In genomic region chr2:241857572-241858121, GRCh38 we compare ENCODE assay signal across 12 cellular contexts. TPM values are rescaled to one million over a fixed set of nuclear protein-coding genes. Genes with fewer than 3 reads are reported as not detected.
A peak's percentile ranks its signal among the peaks of the same experiment; 100 is the strongest.
DNase-seq lines count a peak whose midpoint lies in the region; ATAC-seq and TF ChIP-seq lines count a peak whose summit lies in the region.
"Had no signal": no experiment of that assay in that cellular context is flagged by ENCODE, and none has a peak within 500 bp of the region (broad histone marks: within the 10 kb centered on the region; RNA-seq: fewer than 3 reads in every experiment).

No MANE protein-coding gene starts in this region.

- intact Hi-C loops in Right ventricle myocardium inferior (cut with DNase I) = no loop called here
- intact Hi-C loops in heart right ventricle (cut with DNase I) = loop anchor here in 1 of 10 donors (10.0 kb wide), 1 partner anchor 123 kb away; the partner anchor contains the start of gene D2HGDH
- intact Hi-C loops in right cardiac atrium (cut with DNase I) = no loop called here

- ATAC-seq in Right ventricle myocardium inferior (no peak), heart right ventricle (no peak), T-helper 17 cell (no peak), right cardiac atrium (no peak), upper lobe of left lung (ENCODE audit: low FRiP score in 2 of 2) (no peak), GM21515 (IDR thresholded peaks at IDR 0.05; ENCODE audit: unreplicated experiment) (no peak)

- peak overlapping the region; percentile 91 for H3K4me3 Mint-ChIP-seq in T-helper 17 cell

- TF ChIP-seq CTCF in heart right ventricle (IDR thresholded peaks at IDR 0.05) (no peak), upper lobe of left lung (IDR thresholded peaks at IDR 0.05) (no peak)

- peaks cover 11% of the 10 kb centered on the region for H3K36me3 Mint-ChIP-seq in T-helper 17 cell (ENCODE audit: low read depth)

- H3K27ac Mint-ChIP-seq in T-helper 17 cell = peak overlapping the region; percentile 94

- peaks cover 0 to 8% (median 6%) of the 10 kb centered on the region in 7 donors for H3K27me3 ChIP-seq in heart right ventricle
- no peaks in the 10 kb centered on the region for H3K27me3 ChIP-seq in right cardiac atrium (ENCODE audit: control insufficient read depth, insufficient read depth)
- H3K27me3 ChIP-seq in upper lobe of left lung = no peaks in the 10 kb centered on the region

- H3K27ac ChIP-seq in heart right ventricle (peak overlapping the region in 5 of 10 donors; percentile 86 to 98 (median 95)), right cardiac atrium (ENCODE audit: low read length) (no peak overlapping the region), upper lobe of left lung (peak overlapping the region in 1 of 4 donors; percentile 37)
- H3K27ac ChIP-seq: HL-60 had no signal

- whole genome bisulfite sequencing in heart right ventricle, 2 donors = 83 to 87% methylated on average over 18 of the region's 18 CpGs
- WGBS in right cardiac atrium = 85% methylated on average over 18 of the region's 18 CpGs
- WGBS in upper lobe of left lung, 2 donors = 74 to 85% methylated on average over 8 to 15 of the region's 18 CpGs

- no peak for TF ChIP-seq EP300 in upper lobe of left lung (IDR thresholded peaks at IDR 0.05)

- H3K4me3 ChIP-seq in heart right ventricle (peak overlapping the region in 1 of 10 donors; percentile 47), right cardiac atrium (ENCODE audit: low read length) (no peak overlapping the region), upper lobe of left lung (peak overlapping the region in 3 of 4 donors; percentile 23 to 33 (median 30))

- H3K9me3 ChIP-seq in heart right ventricle (no peaks in the 10 kb centered on the region), T-helper 17 cell (ENCODE audit: control insufficient read depth, low read length, poor library complexity, severe bottlenecking) (no peaks in the 10 kb centered on the region), right cardiac atrium (ENCODE audit: control insufficient read depth, low read length) (no peaks in the 10 kb centered on the region), upper lobe of left lung (no peaks in the 10 kb centered on the region)

- TF ChIP-seq POLR2A in upper lobe of left lung (IDR thresholded peaks at IDR 0.05) = no peak

- peaks cover 27 to 45% (median 36%) of the 10 kb centered on the region in 9 donors for H3K4me1 ChIP-seq in heart right ventricle
- peaks cover 4% of the 10 kb centered on the region for H3K4me1 ChIP-seq in right cardiac atrium (ENCODE audit: control insufficient read depth, insufficient read depth, low read length)
- peaks cover 0 to 14% (median 10%) of the 10 kb centered on the region in 4 donors for H3K4me1 ChIP-seq in upper lobe of left lung

- no peaks in the 10 kb centered on the region for H3K36me3 ChIP-seq in heart right ventricle
- no peaks in the 10 kb centered on the region for H3K36me3 ChIP-seq in upper lobe of left lung

- peak; percentile 59 for DNase-seq in Right ventricle myocardium inferior (ENCODE audit: missing footprints)
- no peak for DNase-seq in heart right ventricle
- DNase-seq in T-helper 17 cell = no peak
- peak; percentile 15 to 56 (median 51) for DNase-seq in right cardiac atrium
- DNase-seq in upper lobe of left lung = peak in 1 of 2 donors; percentile 75
- DNase-seq in NCI-H510A (lab: John Stamatoyannopoulos, UW) = no peak
- no peak for DNase-seq in Kasumi-1 (lab: John Stamatoyannopoulos, UW)
- DNase-seq: AML-193, HCEC 1CT, NCI-H2081 treated with DMSO at 0.1 percent for 48 hours had no signal

- H3K27me3 Mint-ChIP-seq in T-helper 17 cell = peaks cover 8% of the 10 kb centered on the region

- H3K4me1 Mint-ChIP-seq in T-helper 17 cell = peaks cover 28% of the 10 kb centered on the region

RNA-seq across cellular contexts. Expression of gene PDCD1, which starts 1.0 kb away (rescaled TPM):
- 1.2 TPM for total RNA-seq in Right ventricle myocardium inferior
- 10 to 100 TPM in 1 of 10 donors, 1 to 10 TPM in 9; 1.3 to 14.2 (median 2.8) TPM for total RNA-seq in heart right ventricle
- polyA plus RNA-seq in heart right ventricle = 1 to 10 TPM; 6.4 to 7.1 TPM
- total RNA-seq in T-helper 17 cell = 10 to 100 TPM in 1 of 2 donors, 1 to 10 TPM in 1; 8.1 to 10.4 TPM
- 1 to 10 TPM; 5.2 to 6.8 (median 5.4) TPM for total RNA-seq in right cardiac atrium
- polyA plus RNA-seq in right cardiac atrium = 7.4 TPM
- 1 to 10 TPM in 2 of 6 donors, under 1 TPM in 3, not detected in 1; 0.49 to 4.2 (median 0.91) TPM for total RNA-seq in upper lobe of left lung

RNA-seq across cellular contexts. Expression of gene RTP5, which starts 11.9 kb away (rescaled TPM):
- total RNA-seq in Right ventricle myocardium inferior = not detected
- total RNA-seq in heart right ventricle = not detected
- polyA plus RNA-seq in heart right ventricle = under 1 TPM in 1 of 2 donors, not detected in 1; 0.15 TPM
- under 1 TPM in 1 of 2 donors, not detected in 1; 0.12 TPM for total RNA-seq in T-helper 17 cell
- not detected for total RNA-seq in right cardiac atrium
- 0.05 TPM for polyA plus RNA-seq in right cardiac atrium
- total RNA-seq in upper lobe of left lung = 1 to 10 TPM in 2 of 6 donors, under 1 TPM in 3, not detected in 1; 0.14 to 2.1 (median 0.69) TPM

RNA-seq across cellular contexts. Expression of gene NEU4, which starts 48.7 kb away (rescaled TPM):
- total RNA-seq in Right ventricle myocardium inferior (0.30 TPM), heart right ventricle (1 to 10 TPM in 1 of 10 donors, under 1 TPM in 7, not detected in 2; 0.07 to 1.2 (median 0.46) TPM), T-helper 17 cell (1 to 10 TPM; 4.1 to 9.4 TPM), right cardiac atrium (1 to 10 TPM in 1 of 4 donors, under 1 TPM in 2, not detected in 1; 0.17 to 1.4 (median 0.84) TPM), upper lobe of left lung (1 to 10 TPM in 1 of 6 donors, not detected in 5; 2.9 TPM)
- polyA plus RNA-seq in heart right ventricle (1 to 10 TPM in 1 of 2 donors, under 1 TPM in 1; 0.22 to 1.0 TPM), right cardiac atrium (0.68 TPM)

Comparison
In these comparisons a context has a peak if more than half of its experiments do, and no peak if none do; other contexts are left out.
1. DNase-seq: peak in Right ventricle myocardium inferior (single experiment) and right cardiac atrium (3 of 3); none in heart right ventricle (0 of 2), T-helper 17 cell (0 of 3), NCI-H510A (single experiment) and Kasumi-1 (0 of 2).